ENCODE assay signal across 7 cellular contexts in genomic region chrX:103920515-103920914, GRCh38. TPM values are rescaled to one million over a fixed set of nuclear protein-coding genes. Genes with fewer than 3 reads are reported as not detected.
A peak's percentile ranks its signal among the peaks of the same experiment; 100 is the strongest.
DNase-seq lines count a peak whose midpoint lies in the region; ATAC-seq and TF ChIP-seq lines count a peak whose summit lies in the region.
"Not testable (repeated sequence)": the region's sequence is repeated elsewhere in the genome, so short reads cannot be mapped to it uniquely, and the experiment has no call there.

No MANE protein-coding gene starts in this region.

- not testable (repeated sequence) for H3K36me3 ChIP-seq in mammary epithelial cell (ENCODE audit: insufficient read depth, low read length)

- peaks cover 16% of the 10 kb centered on the region for H3K4me1 Mint-ChIP-seq in activated CD4-positive, alpha-beta T cell treated with anti-CD3 and anti-CD28 coated beads, Interleukin-2, amount 10 ng/mL, durations not matched to agents 24 days and 14 days

- not testable (repeated sequence) for H3K36me3 Mint-ChIP-seq in activated CD4-positive, alpha-beta T cell treated with anti-CD3 and anti-CD28 coated beads, Interleukin-2, amount 10 ng/mL, durations not matched to agents 24 days and 14 days (ENCODE audit: low read depth)

- peaks cover 67% of the 10 kb centered on the region for H3K79me2 ChIP-seq in mammary epithelial cell (ENCODE audit: insufficient read depth, low read length)

- WGBS in mammary epithelial cell (ENCODE audit: low coverage, missing lambda C conversion rate): 85% methylated on average over 3 of the region's 3 CpGs

- dilution Hi-C loops in mammary epithelial cell (cut with HindIII; ENCODE audit: low sequenced_read_pairs): not testable (repeated sequence)

- H3K4me1 ChIP-seq in mammary epithelial cell (ENCODE audit: insufficient read depth, low read length): not testable (repeated sequence)

- H4K20me1 ChIP-seq in mammary epithelial cell (ENCODE audit: insufficient read depth, low read length): not testable (repeated sequence)

- peak overlapping the region; percentile 31 for H3K9ac ChIP-seq in mammary epithelial cell (ENCODE audit: insufficient read depth, low read length)

- not testable (repeated sequence) for H3K27ac ChIP-seq in mammary epithelial cell (ENCODE audit: insufficient read depth, low read depth, low read length)

- H3K27me3 ChIP-seq in mammary epithelial cell (ENCODE audit: insufficient read depth, low read length): not testable (repeated sequence)

- intact Hi-C loops in activated CD4-positive, alpha-beta T cell treated with anti-CD3 and anti-CD28 coated beads, Interleukin-2, amount 10 ng/mL, durations not matched to agents 24 days and 14 days (cut with micrococcal nuclease); mammary epithelial cell (cut with micrococcal nuclease): not testable (repeated sequence)

- H3K4me3 ChIP-seq in mammary epithelial cell (replicated peaks in 1 of 3; ENCODE audit: insufficient read depth in 1 of 3, low read depth in 2 of 3, low read length in 3 of 3): peak overlapping the region in 2 of 3 experiments; percentile 25 to 65

- ATAC-seq in GM18499 (IDR thresholded peaks at IDR 0.05; ENCODE audit: insufficient read depth, unreplicated experiment): peak; percentile 41
- ATAC-seq in GM19372 (IDR thresholded peaks at IDR 0.05; ENCODE audit: low read depth, unreplicated experiment): peak; percentile 37
- peak; percentile 59 for ATAC-seq in GM21786 (IDR thresholded peaks at IDR 0.05; ENCODE audit: unreplicated experiment)
- ATAC-seq in HG03064 (IDR thresholded peaks at IDR 0.05; ENCODE audit: low read depth, unreplicated experiment): peak; percentile 43
- peak; percentile 58 for ATAC-seq in HG03558 (IDR thresholded peaks at IDR 0.05; ENCODE audit: extremely low read depth, unreplicated experiment)

- H2AFZ ChIP-seq in mammary epithelial cell (ENCODE audit: low read depth, low read length): not testable (repeated sequence)

- not testable (repeated sequence) for H3K27me3 Mint-ChIP-seq in activated CD4-positive, alpha-beta T cell treated with anti-CD3 and anti-CD28 coated beads, Interleukin-2, amount 10 ng/mL, durations not matched to agents 24 days and 14 days

- H3K27ac Mint-ChIP-seq in activated CD4-positive, alpha-beta T cell treated with anti-CD3 and anti-CD28 coated beads, Interleukin-2, amount 10 ng/mL, durations not matched to agents 24 days and 14 days: not testable (repeated sequence)

- not testable (repeated sequence) for H3K9me3 Mint-ChIP-seq in activated CD4-positive, alpha-beta T cell treated with anti-CD3 and anti-CD28 coated beads, Interleukin-2, amount 10 ng/mL, durations not matched to agents 24 days and 14 days

- DNase-seq in activated CD4-positive, alpha-beta T cell treated with anti-CD3 and anti-CD28 coated beads, Interleukin-2, amount 10 ng/mL, durations not matched to agents 24 days and 14 days; mammary epithelial cell: not testable (repeated sequence)

- CTCF ChIA-PET in mammary epithelial cell (lab: Charles Lee; ENCODE audit: low non-redundant PET): not testable (repeated sequence)

- not testable (repeated sequence) for H3K9me3 ChIP-seq in mammary epithelial cell (replicated peaks; ENCODE audit: insufficient read depth, low read length)

- not testable (repeated sequence) for TF ChIP-seq CTCF in mammary epithelial cell (conservative IDR thresholded peaks at IDR 0.05 in 1 of 2, IDR thresholded peaks at IDR 0.05 in 1 of 2; ENCODE audit: extremely low read depth in 1 of 2, insufficient read depth in 1 of 2, low read depth in 1 of 2, low read length in 2 of 2)

- peak overlapping the region; percentile 50 for H3K4me3 Mint-ChIP-seq in activated CD4-positive, alpha-beta T cell treated with anti-CD3 and anti-CD28 coated beads, Interleukin-2, amount 10 ng/mL, durations not matched to agents 24 days and 14 days

- peak overlapping the region; percentile 75 for H3K4me2 ChIP-seq in mammary epithelial cell (ENCODE audit: insufficient read depth, low read depth, low read length)

- in situ Hi-C loops in mammary epithelial cell (cut with MboI; ENCODE audit: low sequenced_read_pairs in 2 of 2): not testable (repeated sequence)

- BruUV-seq in mammary epithelial cell (replicated peaks; lab: Mats Ljungman, UMichigan): not testable (repeated sequence)

RNA-seq across cellular contexts. Expression of gene TMSB15B, which starts 41.9 kb away (rescaled TPM):
- 7.3 and 8.7 TPM in 2 replicates for total RNA-seq in activated CD4-positive, alpha-beta T cell treated with anti-CD3 and anti-CD28 coated beads, Interleukin-2, amount 10 ng/mL, durations not matched to agents 24 days and 14 days
- 10 to 100 TPM; 10.3 to 12.1 TPM for total RNA-seq in mammary epithelial cell
- polyA plus RNA-seq in mammary epithelial cell: 17.1 TPM
- polyA minus RNA-seq in mammary epithelial cell: 0.26 TPM
